In the genomic region with DNA sequence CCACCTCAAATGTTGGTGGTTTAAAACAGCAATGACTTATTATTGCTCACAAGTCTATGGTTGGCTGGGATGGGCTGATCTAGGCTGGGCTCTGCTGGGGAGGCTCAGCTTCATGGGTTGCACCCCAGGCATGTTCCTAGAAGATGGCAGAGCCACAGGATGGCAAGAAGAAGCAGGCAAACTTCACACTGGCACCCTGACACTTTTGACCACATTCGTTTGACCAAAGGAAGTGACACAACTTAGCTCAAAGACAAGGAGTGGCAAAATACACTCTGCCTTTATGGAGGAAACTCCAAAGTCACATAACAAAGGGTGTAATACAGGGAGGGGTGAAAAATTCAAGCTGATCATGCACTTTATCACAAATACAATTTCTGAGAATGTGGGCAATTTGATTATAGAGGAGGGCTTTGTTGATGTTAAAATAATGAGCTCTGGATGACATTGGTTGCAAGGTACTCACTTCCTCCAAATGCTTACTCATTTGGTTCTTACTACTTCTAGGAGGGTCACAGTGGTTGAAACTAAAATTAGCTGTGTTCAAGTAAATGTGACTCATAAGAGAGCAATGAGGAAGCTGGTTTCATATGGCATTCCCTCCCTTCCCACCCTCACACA, we compare ENCODE assay signal across 1 cellular context.
A peak's percentile ranks its signal among the peaks of the same experiment; 100 is the strongest.
TF ChIP-seq lines count a peak whose summit lies in the region.

No MANE protein-coding gene starts in this region.

TF ChIP-seq in K562, 482 proteins besides CTCF, POLR2A, EP300 and RAD21:
- TF ChIP-seq ZNF318 (IDR thresholded peaks at IDR 0.05; ENCODE audit: borderline replicate concordance in 1 of 2, low read depth in 1 of 2) (no peak), GTF2F1 (IDR thresholded peaks at IDR 0.05; ENCODE audit: low read depth, low read length) (no peak), JUND (IDR thresholded peaks at IDR 0.05; ENCODE audit: borderline replicate concordance, low read depth, low read length) (peak; percentile 16; the same call in 1 of the 2 replicates), JUND (tag; IDR thresholded peaks at IDR 0.05; ENCODE audit: borderline replicate concordance, low read depth, low read length) (peak; percentile 54; the same call in 1 of the 3 replicates), FOSL1 (tag; conservative IDR thresholded peaks at IDR 0.05) (peak; percentile 51)
